ENCODE assay signal across 13 cellular contexts in genomic region chr3:171824824-171825221, GRCh38. TPM values are rescaled to one million over a fixed set of nuclear protein-coding genes. Genes with fewer than 3 reads are reported as not detected.
A peak's percentile ranks its signal among the peaks of the same experiment; 100 is the strongest.
DNase-seq lines count a peak whose midpoint lies in the region; ATAC-seq, FAIRE-seq and TF ChIP-seq lines count a peak whose summit lies in the region.
"Had no signal": no experiment of that assay in that cellular context is flagged by ENCODE, and none has a peak within 500 bp of the region (broad histone marks: within the 10 kb centered on the region; RNA-seq: fewer than 3 reads in every experiment).

No MANE protein-coding gene starts in this region.

- H3K4me1 ChIP-seq in SJSA1 (replicated peaks) (peaks cover 25% of the 10 kb centered on the region), fibroblast of lung (ENCODE audit: control insufficient read depth, extremely low read depth, insufficient read depth, low read length) (peaks cover 11% of the 10 kb centered on the region), smooth muscle cell (ENCODE audit: low read depth) (peaks cover 8% of the 10 kb centered on the region), OCI-LY7 (ENCODE audit: insufficient read depth, low read length, poor library complexity, severe bottlenecking) (no peaks in the 10 kb centered on the region)

- H3K27me3 ChIP-seq in SJSA1 (replicated peaks) (no peaks in the 10 kb centered on the region), fibroblast of lung (ENCODE audit: control insufficient read depth, insufficient read depth, low read length) (no peaks in the 10 kb centered on the region), smooth muscle cell (ENCODE audit: low read depth) (no peaks in the 10 kb centered on the region)

- no peak for ATAC-seq in GM18505 (IDR thresholded peaks at IDR 0.05; ENCODE audit: unreplicated experiment)
- ATAC-seq: SK-N-SH treated with all-trans-retinoic acid at 6 μM for 48 hours; stimulated activated naive CD8-positive, alpha-beta T cell treated with anti-CD3 and anti-CD28 coated beads, Interleukin-15, Interleukin-2, amounts not matched to agents 100 U/mL and 50 U/mL, for 24 hours had no signal

- H3K9me3 ChIP-seq in SJSA1 (replicated peaks) (no peaks in the 10 kb centered on the region), fibroblast of lung (ENCODE audit: control insufficient read depth, insufficient read depth, low read depth, low read length) (no peaks in the 10 kb centered on the region), smooth muscle cell (replicated peaks; ENCODE audit: low read depth) (no peaks in the 10 kb centered on the region), OCI-LY7 (ENCODE audit: low read length) (no peaks in the 10 kb centered on the region)

- H4K20me1 ChIP-seq in fibroblast of lung (ENCODE audit: control insufficient read depth, extremely low read depth, insufficient read depth, low read length) (no peaks in the 10 kb centered on the region), smooth muscle cell (ENCODE audit: low read depth) (no peaks in the 10 kb centered on the region), OCI-LY7 (ENCODE audit: insufficient read depth, low read length) (no peaks in the 10 kb centered on the region)

- H3K4me3 ChIP-seq in SJSA1 (no peak overlapping the region), fibroblast of lung (replicated peaks in 1 of 4; ENCODE audit: control extremely low read depth in 1 of 4, insufficient read depth in 1 of 4, low read depth in 3 of 4, low read length in 4 of 4) (no peak overlapping the region), smooth muscle cell (no peak overlapping the region), OCI-LY7 (ENCODE audit: low read depth, low read length, poor library complexity, severe bottlenecking) (no peak overlapping the region)

- no peaks in the 10 kb centered on the region for H3K36me3 ChIP-seq in SJSA1
- no peaks in the 10 kb centered on the region for H3K36me3 ChIP-seq in fibroblast of lung (ENCODE audit: control insufficient read depth, insufficient read depth, low read length)
- H3K36me3 ChIP-seq in smooth muscle cell (ENCODE audit: low read depth): no peaks in the 10 kb centered on the region
- H3K36me3 ChIP-seq in OCI-LY7 (ENCODE audit: insufficient read depth, low read length): no peaks in the 10 kb centered on the region

- intact Hi-C loops in OCI-LY7 (cut with micrococcal nuclease; ENCODE audit: unreplicated experiment): no loop called here

- H2AFZ ChIP-seq in fibroblast of lung (ENCODE audit: low read length) (no peak overlapping the region), smooth muscle cell (ENCODE audit: low read depth) (no peak overlapping the region), OCI-LY7 (ENCODE audit: low read length) (no peak overlapping the region)

- FAIRE-seq in H54 (lab: Jason Lieb, UNC): peak; percentile 67

- 41% methylated on average over 7 of the region's 7 CpGs for WGBS in smooth muscle cell (ENCODE audit: low lambda C conversion rate)

- DNase-seq in H54 (ENCODE audit: insufficient read length, low spot score) (peak; percentile 37), SJSA1 (ENCODE audit: low read depth in 1 of 2, low spot score in 2 of 2) (peak in 1 of 2 experiments; percentile 36), fibroblast of lung (ENCODE audit: low read depth in 2 of 2) (peak in 1 of 2 donors; percentile 74), smooth muscle cell (lab: John Stamatoyannopoulos, UW; ENCODE audit: unreplicated experiment) (no peak), OCI-LY7 (ENCODE audit: low spot score) (no peak), NCI-H1436 (lab: John Stamatoyannopoulos, UW) (no peak), LoVo (ENCODE audit: low spot score) (no peak)
- DNase-seq: activated CD4-positive, alpha-beta T cell treated with anti-CD3 and anti-CD28 coated beads for 1 hour; foreskin melanocyte; NCI-H446; stimulated activated naive CD8-positive, alpha-beta T cell treated with anti-CD3 and anti-CD28 coated beads, Interleukin-15, Interleukin-2, amounts not matched to agents 100 U/mL and 50 U/mL, for 24 hours had no signal

- H3K4me2 ChIP-seq in fibroblast of lung (ENCODE audit: extremely low read depth, insufficient read depth, low read length): no peak overlapping the region
- H3K4me2 ChIP-seq in smooth muscle cell: peak overlapping the region; percentile 65
- no peak overlapping the region for H3K4me2 ChIP-seq in OCI-LY7 (ENCODE audit: low read length)

- H3K79me2 ChIP-seq in fibroblast of lung (ENCODE audit: control insufficient read depth, insufficient read depth, low read length) (no peaks in the 10 kb centered on the region), smooth muscle cell (ENCODE audit: low read depth) (no peaks in the 10 kb centered on the region), OCI-LY7 (ENCODE audit: insufficient read depth, low read depth, low read length) (no peaks in the 10 kb centered on the region)

- POLR2A ChIA-PET in OCI-LY7 (lab: Charles Lee): interaction anchor here (0.6 kb wide), 2 partner anchors 9 to 299 kb away, joined by 3 to 5 read pairs; no protein-coding TSS in a partner anchor

- no peak overlapping the region for H3K9ac ChIP-seq in fibroblast of lung (ENCODE audit: insufficient read depth, low read length)
- peak overlapping the region; percentile 9 for H3K9ac ChIP-seq in smooth muscle cell (ENCODE audit: low read depth)

- 0 out of 2 replicates have a peak overlapping the region, but pooled peaks have one; percentile 5 for H3K27ac ChIP-seq in SJSA1
- H3K27ac ChIP-seq in fibroblast of lung (ENCODE audit: insufficient read depth, low read length): peak overlapping the region; percentile 45
- peak overlapping the region; percentile 80 for H3K27ac ChIP-seq in smooth muscle cell (ENCODE audit: low read depth)
- H3K27ac ChIP-seq in OCI-LY7 (ENCODE audit: low read depth, low read length, poor library complexity, severe bottlenecking): no peak overlapping the region

- H3K9me2 ChIP-seq in OCI-LY7 (ENCODE audit: insufficient read depth, low read length): no peaks in the 10 kb centered on the region

- no TSS peak for BruUV-seq in OCI-LY7 (replicated peaks; lab: Mats Ljungman, UMichigan)

- H3F3A ChIP-seq in smooth muscle cell (ENCODE audit: low read depth): peaks cover 26% of the 10 kb centered on the region

- no peak for TF ChIP-seq CTCF in fibroblast of lung (conservative IDR thresholded peaks at IDR 0.05 in 1 of 2, IDR thresholded peaks at IDR 0.05 in 1 of 2; ENCODE audit: low read depth in 1 of 2, low read length in 2 of 2)
- no peak for TF ChIP-seq CTCF in smooth muscle cell (IDR thresholded peaks at IDR 0.05; ENCODE audit: borderline replicate concordance, insufficient read depth, poor library complexity, severe bottlenecking)
- no peak for TF ChIP-seq CTCF in OCI-LY7 (conservative IDR thresholded peaks at IDR 0.05; ENCODE audit: low read length)

- TF ChIP-seq POLR2A in H54 (IDR thresholded peaks at IDR 0.05; ENCODE audit: low read depth, low read length) (no peak), GM18505 (IDR thresholded peaks at IDR 0.05; ENCODE audit: borderline replicate concordance, extremely low read depth, insufficient read depth, insufficient read length) (no peak)

- CTCF ChIA-PET in OCI-LY7 (lab: Charles Lee; ENCODE audit: unreplicated experiment): no interaction called here

RNA-seq across cellular contexts. Expression of gene PLD1, which starts 14.5 kb away (rescaled TPM):
- total RNA-seq in SJSA1 (2014; rRNA removed; shearing (Covaris generic)): 3.3 and 21.9 TPM in 2 replicates
- 8.2 and 18.8 TPM in 2 replicates for total RNA-seq in fibroblast of lung
- 3.3 and 10.8 TPM in 2 replicates for polyA plus RNA-seq in fibroblast of lung
- polyA plus RNA-seq in fibroblast of lung (2012): 2.6 and 7.9 TPM in 2 replicates
- polyA minus RNA-seq in fibroblast of lung (ENCODE audit: low replicate concordance): 3.8 and 6.7 TPM in 2 replicates
- total RNA-seq in smooth muscle cell: 33.8 and 36.1 TPM in 2 replicates
- polyA plus RNA-seq in smooth muscle cell: 15.2 and 15.6 TPM in 2 replicates
- not detected in 2 replicates for total RNA-seq in OCI-LY7 (2014; rRNA removed; shearing (Covaris generic))
- total RNA-seq in OCI-LY7 (2022): not detected in 2 replicates

RNA-seq across cellular contexts. Expression of gene TMEM212, which starts 18.3 kb away (rescaled TPM):
- total RNA-seq in SJSA1 (2014; rRNA removed; shearing (Covaris generic)): not detected in 2 replicates
- total RNA-seq in fibroblast of lung (not detected in 2 replicates), smooth muscle cell (not detected in 2 replicates), OCI-LY7 (2022) (not detected in 2 replicates)
- polyA plus RNA-seq in fibroblast of lung (not detected in 2 replicates), smooth muscle cell (not detected in 2 replicates)
- not detected in 2 replicates for polyA plus RNA-seq in fibroblast of lung (2012)
- polyA minus RNA-seq in fibroblast of lung (ENCODE audit: low replicate concordance): not detected in 2 replicates
- total RNA-seq in OCI-LY7 (2014; rRNA removed; shearing (Covaris generic)): not detected in 2 replicates
